Comparison of ENCODE assay signal across 15 cellular contexts in genomic region chr16:12392585-12393089, GRCh38.
A peak's percentile ranks its signal among the peaks of the same experiment; 100 is the strongest.
DNase-seq lines count a peak whose midpoint lies in the region; ATAC-seq and TF ChIP-seq lines count a peak whose summit lies in the region.
"Had no signal": no experiment of that assay in that cellular context is flagged by ENCODE, and none has a peak within 500 bp of the region (broad histone marks: within the 10 kb centered on the region; RNA-seq: fewer than 3 reads in every experiment).

No MANE protein-coding gene starts in this region.

- POLR2A ChIA-PET in activated CD4-positive, alpha-beta memory T cell treated with anti-CD3 and anti-CD28 coated beads, Interleukin-2, amount 10 ng/mL, durations not matched to agents 7 days and 5 days (lab: Charles Lee), result no interaction called here

- no peaks in the 10 kb centered on the region for H3K36me3 Mint-ChIP-seq in T-helper 2 cell treated with Interferon-gamma antibody and Interleukin-4, amounts not matched to agents 5 μg/mL and 100 μg/mL, for 36 hours (ENCODE audit: low read depth)
- peaks cover 2% of the 10 kb centered on the region for H3K36me3 Mint-ChIP-seq in chondrocyte (ENCODE audit: low read depth)
- H3K36me3 Mint-ChIP-seq in activated T-cell treated with anti-CD3 and anti-CD28 coated beads, Interleukin-2, amount 50 U/mL, for 72 hours (ENCODE audit: insufficient read depth in 2 of 2), result no peaks in the 10 kb centered on the region
- H3K36me3 Mint-ChIP-seq in activated CD4-positive, alpha-beta memory T cell treated with anti-CD3 and anti-CD28 coated beads, Interleukin-2, amount 10 ng/mL, durations not matched to agents 7 days and 5 days (ENCODE audit: low read depth), result no peaks in the 10 kb centered on the region
- H3K36me3 Mint-ChIP-seq: neural progenitor cell had no signal

- H3K36me3 ChIP-seq in upper lobe of right lung, result no peaks in the 10 kb centered on the region
- H3K36me3 ChIP-seq: neural progenitor cell had no signal

- no peaks in the 10 kb centered on the region for H3K27me3 Mint-ChIP-seq in T-helper 2 cell treated with Interferon-gamma antibody and Interleukin-4, amounts not matched to agents 5 μg/mL and 100 μg/mL, for 36 hours (ENCODE audit: low read depth)
- no peaks in the 10 kb centered on the region for H3K27me3 Mint-ChIP-seq in chondrocyte (ENCODE audit: low read depth)
- no peaks in the 10 kb centered on the region for H3K27me3 Mint-ChIP-seq in activated T-cell treated with anti-CD3 and anti-CD28 coated beads, Interleukin-2, amount 50 U/mL, for 72 hours (ENCODE audit: low read depth)
- no peaks in the 10 kb centered on the region for H3K27me3 Mint-ChIP-seq in activated CD4-positive, alpha-beta memory T cell treated with anti-CD3 and anti-CD28 coated beads, Interleukin-2, amount 10 ng/mL, durations not matched to agents 7 days and 5 days
- H3K27me3 Mint-ChIP-seq: activated CD4-positive, alpha-beta T cell treated with anti-CD3 and anti-CD28 coated beads for 36 hours had no signal

- TF ChIP-seq CTCF in chondrocyte (IDR thresholded peaks at IDR 0.05) (peak; percentile 49), upper lobe of right lung (IDR thresholded peaks at IDR 0.05) (peak; percentile 23)

- CTCF ChIA-PET in activated CD4-positive, alpha-beta memory T cell treated with anti-CD3 and anti-CD28 coated beads, Interleukin-2, amount 10 ng/mL, durations not matched to agents 7 days and 5 days (lab: Charles Lee), result interaction anchor here (0.6 kb wide), 1 partner anchor 1903 kb away, joined by 3 read pairs; no protein-coding TSS in a partner anchor

- intact Hi-C loops in upper lobe of right lung (cut with DNase I), result no loop called here

- no peak overlapping the region for H3K4me3 ChIP-seq in upper lobe of right lung
- H3K4me3 ChIP-seq: neural progenitor cell had no signal

- no peaks in the 10 kb centered on the region for H3K9me3 ChIP-seq in upper lobe of right lung

- H3K27me3 ChIP-seq in upper lobe of right lung, result no peaks in the 10 kb centered on the region
- H3K27me3 ChIP-seq: neural progenitor cell had no signal

- no peak for ATAC-seq in upper lobe of right lung
- ATAC-seq in activated T-cell treated with anti-CD3 and anti-CD28 coated beads, Interleukin-2, amount 50 U/mL, for 72 hours (replicated peaks in 1 of 2), result no peak
- ATAC-seq in GM21515 (IDR thresholded peaks at IDR 0.05; ENCODE audit: unreplicated experiment), result no peak
- ATAC-seq: activated CD4-positive, alpha-beta T cell treated with anti-CD3 and anti-CD28 coated beads for 36 hours; SK-N-SH treated with all-trans-retinoic acid at 6 μM for 48 hours had no signal

- H3K9me3 Mint-ChIP-seq in T-helper 2 cell treated with Interferon-gamma antibody and Interleukin-4, amounts not matched to agents 5 μg/mL and 100 μg/mL, for 36 hours, result no peaks in the 10 kb centered on the region
- H3K9me3 Mint-ChIP-seq in chondrocyte (ENCODE audit: low read depth), result no peaks in the 10 kb centered on the region
- H3K9me3 Mint-ChIP-seq in activated T-cell treated with anti-CD3 and anti-CD28 coated beads, Interleukin-2, amount 50 U/mL, for 72 hours, result no peaks in the 10 kb centered on the region
- H3K9me3 Mint-ChIP-seq in activated CD4-positive, alpha-beta memory T cell treated with anti-CD3 and anti-CD28 coated beads, Interleukin-2, amount 10 ng/mL, durations not matched to agents 7 days and 5 days, result no peaks in the 10 kb centered on the region
- H3K9me3 Mint-ChIP-seq: neural progenitor cell had no signal

- H3K27ac ChIP-seq in upper lobe of right lung, result peak overlapping the region; percentile 42
- H3K27ac ChIP-seq: neural progenitor cell had no signal

- peak overlapping the region; percentile 11 for H3K27ac Mint-ChIP-seq in T-helper 2 cell treated with Interferon-gamma antibody and Interleukin-4, amounts not matched to agents 5 μg/mL and 100 μg/mL, for 36 hours
- H3K27ac Mint-ChIP-seq in chondrocyte (ENCODE audit: unreplicated experiment), result no peak overlapping the region
- H3K27ac Mint-ChIP-seq in activated T-cell treated with anti-CD3 and anti-CD28 coated beads, Interleukin-2, amount 50 U/mL, for 72 hours, result no peak overlapping the region
- no peak overlapping the region for H3K27ac Mint-ChIP-seq in activated CD4-positive, alpha-beta memory T cell treated with anti-CD3 and anti-CD28 coated beads, Interleukin-2, amount 10 ng/mL, durations not matched to agents 7 days and 5 days
- H3K27ac Mint-ChIP-seq: activated CD4-positive, alpha-beta T cell treated with anti-CD3 and anti-CD28 coated beads for 36 hours; neural progenitor cell had no signal

- H3K4me3 Mint-ChIP-seq in T-helper 2 cell treated with Interferon-gamma antibody and Interleukin-4, amounts not matched to agents 5 μg/mL and 100 μg/mL, for 36 hours, result no peak overlapping the region
- H3K4me3 Mint-ChIP-seq in chondrocyte (ENCODE audit: unreplicated experiment), result no peak overlapping the region
- no peak overlapping the region for H3K4me3 Mint-ChIP-seq in activated T-cell treated with anti-CD3 and anti-CD28 coated beads, Interleukin-2, amount 50 U/mL, for 72 hours
- H3K4me3 Mint-ChIP-seq in activated CD4-positive, alpha-beta memory T cell treated with anti-CD3 and anti-CD28 coated beads, Interleukin-2, amount 10 ng/mL, durations not matched to agents 7 days and 5 days, result no peak overlapping the region
- H3K4me3 Mint-ChIP-seq: activated CD4-positive, alpha-beta T cell treated with anti-CD3 and anti-CD28 coated beads for 36 hours; neural progenitor cell had no signal

- no peaks in the 10 kb centered on the region for H3K4me1 Mint-ChIP-seq in T-helper 2 cell treated with Interferon-gamma antibody and Interleukin-4, amounts not matched to agents 5 μg/mL and 100 μg/mL, for 36 hours (ENCODE audit: low read depth)
- H3K4me1 Mint-ChIP-seq in chondrocyte (ENCODE audit: low read depth), result peaks cover 3% of the 10 kb centered on the region
- H3K4me1 Mint-ChIP-seq in activated T-cell treated with anti-CD3 and anti-CD28 coated beads, Interleukin-2, amount 50 U/mL, for 72 hours (ENCODE audit: low read depth), result peaks cover 4% of the 10 kb centered on the region
- H3K4me1 Mint-ChIP-seq in activated CD4-positive, alpha-beta memory T cell treated with anti-CD3 and anti-CD28 coated beads, Interleukin-2, amount 10 ng/mL, durations not matched to agents 7 days and 5 days, result no peaks in the 10 kb centered on the region
- H3K4me1 Mint-ChIP-seq: activated CD4-positive, alpha-beta T cell treated with anti-CD3 and anti-CD28 coated beads for 36 hours had no signal

- no peak for DNase-seq in T-helper 2 cell treated with Interferon-gamma antibody and Interleukin-4, amounts not matched to agents 5 μg/mL and 100 μg/mL, for 36 hours (ENCODE audit: low spot score)
- DNase-seq in T-helper 2 cell (no peak), chondrocyte (ENCODE audit: low spot score) (no peak), mucosa of gallbladder (ENCODE audit: low spot score) (peak; percentile 13), upper lobe of right lung (no peak)
- DNase-seq in activated T-cell treated with anti-CD3 and anti-CD28 coated beads, Interleukin-2, amount 50 U/mL, for 72 hours, result no peak
- DNase-seq in activated CD4-positive, alpha-beta memory T cell treated with anti-CD3 and anti-CD28 coated beads, Interleukin-2, amount 10 ng/mL, durations not matched to agents 7 days and 5 days, result no peak
- DNase-seq: activated CD4-positive, alpha-beta T cell treated with anti-CD3 and anti-CD28 coated beads for 36 hours; activated T-cell treated with anti-CD3 and anti-CD28 coated beads, Interleukin-2, amount 50 U/mL, for 48 hours; amygdala; NCI-H2171; trophoblast cell had no signal

- no peaks in the 10 kb centered on the region for H3K4me1 ChIP-seq in upper lobe of right lung
- H3K4me1 ChIP-seq: neural progenitor cell had no signal
